Comparison of ENCODE assay signal across 2 cellular contexts in the genomic region with DNA sequence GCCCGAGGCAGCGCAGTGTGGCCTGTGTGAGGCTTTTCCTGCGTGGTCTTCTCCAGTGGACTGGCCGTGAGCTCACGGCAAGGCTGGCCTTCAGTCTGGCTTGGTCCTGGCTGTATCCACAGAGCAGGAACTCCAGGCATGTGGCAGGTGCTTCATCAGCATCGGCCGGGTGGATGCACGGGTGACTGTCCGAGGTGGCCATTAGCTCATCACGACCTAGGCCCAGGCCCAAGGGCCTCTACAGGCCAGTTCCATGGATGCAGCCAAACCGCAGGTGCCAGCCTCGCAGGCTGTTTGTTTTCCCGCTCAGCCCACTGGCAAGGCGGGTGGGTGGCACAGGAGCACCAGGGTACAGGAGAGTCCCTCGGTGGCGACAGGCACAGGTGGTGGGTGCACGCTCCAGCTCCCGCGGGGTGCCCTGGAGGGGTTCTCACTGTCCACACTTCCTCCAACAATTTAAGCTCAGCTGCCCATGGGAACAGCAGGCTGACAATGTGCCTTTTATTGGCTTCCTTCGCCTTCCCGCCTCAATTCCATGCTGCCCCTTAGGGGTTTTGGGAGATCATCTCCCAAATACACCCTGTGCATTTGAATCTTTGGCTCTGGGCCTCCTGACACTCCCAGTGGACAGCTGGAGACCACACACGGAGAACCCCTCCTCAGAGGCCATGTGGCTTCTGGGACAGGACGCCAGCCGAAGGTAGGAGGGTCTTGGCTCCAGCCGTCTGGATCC.
TF ChIP-seq lines count a peak whose summit lies in the region.

No MANE protein-coding gene starts in this region.

TF ChIP-seq in HepG2, 621 proteins besides CTCF, POLR2A, EP300 and RAD21:
- TF ChIP-seq, protein P1, sequence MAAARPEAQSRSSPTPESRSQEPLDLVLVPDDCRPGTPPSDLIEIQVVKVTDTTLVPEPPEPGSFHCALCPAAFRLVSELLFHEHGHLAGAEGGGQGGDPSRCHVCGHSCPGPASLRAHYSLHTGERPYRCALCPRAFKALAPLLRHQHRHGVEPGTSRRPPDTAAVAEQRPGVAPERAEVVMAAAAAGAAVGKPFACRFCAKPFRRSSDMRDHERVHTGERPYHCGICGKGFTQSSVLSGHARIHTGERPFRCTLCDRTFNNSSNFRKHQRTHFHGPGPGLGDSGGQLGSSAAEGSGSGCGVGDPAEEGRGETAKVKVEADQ (CRISPR knock-in tag; IDR thresholded peaks at IDR 0.05; ENCODE audit: borderline replicate concordance) = no peak
- TF ChIP-seq EZH2 (conservative IDR thresholded peaks at IDR 0.05; ENCODE audit: low read depth, low read length) (peak; percentile 70; the same call in 1 of the 2 replicates), ZNF747 (CRISPR knock-in tag; IDR thresholded peaks at IDR 0.05; ENCODE audit: borderline replicate concordance) (no peak), GZF1 (CRISPR knock-in tag; IDR thresholded peaks at IDR 0.05) (no peak), WIZ (CRISPR knock-in tag; IDR thresholded peaks at IDR 0.05) (no peak), ZBTB20 (CRISPR knock-in tag; IDR thresholded peaks at IDR 0.05; ENCODE audit: borderline replicate concordance, low read depth) (no peak)

TF ChIP-seq in K562, 482 proteins besides CTCF, POLR2A, EP300 and RAD21:
- TF ChIP-seq DNMT1 (IDR thresholded peaks at IDR 0.05) (no peak), MAZ (CRISPR knock-in tag; conservative IDR thresholded peaks at IDR 0.05 in 1 of 2, IDR thresholded peaks at IDR 0.05 in 1 of 2) (no peak), KAT2B (IDR thresholded peaks at IDR 0.05; ENCODE audit: low read depth, low read length) (no peak), COPS2 (conservative IDR thresholded peaks at IDR 0.05) (no peak), TEAD1 (CRISPR knock-in tag; IDR thresholded peaks at IDR 0.05) (no peak), RB1 (IDR thresholded peaks at IDR 0.05; ENCODE audit: low read depth) (no peak), MCM5 (IDR thresholded peaks at IDR 0.05; ENCODE audit: low read depth) (no peak), ZNF717 (CRISPR knock-in tag; IDR thresholded peaks at IDR 0.05) (no peak), XRCC5 (IDR thresholded peaks at IDR 0.05; ENCODE audit: low read depth, low read length) (no peak), SOX6 (IDR thresholded peaks at IDR 0.05) (no peak), BACH1 (tag; IDR thresholded peaks at IDR 0.05) (no peak), NFYB (IDR thresholded peaks at IDR 0.05; ENCODE audit: extremely low read depth, insufficient read length) (no peak), ZBED1 (IDR thresholded peaks at IDR 0.05) (no peak), POU5F1 (IDR thresholded peaks at IDR 0.05; ENCODE audit: borderline replicate concordance, low read depth, low read length, partially characterized antibody) (no peak), ZKSCAN8 (CRISPR knock-in tag; IDR thresholded peaks at IDR 0.05) (no peak)
- TF ChIP-seq, protein P2, sequence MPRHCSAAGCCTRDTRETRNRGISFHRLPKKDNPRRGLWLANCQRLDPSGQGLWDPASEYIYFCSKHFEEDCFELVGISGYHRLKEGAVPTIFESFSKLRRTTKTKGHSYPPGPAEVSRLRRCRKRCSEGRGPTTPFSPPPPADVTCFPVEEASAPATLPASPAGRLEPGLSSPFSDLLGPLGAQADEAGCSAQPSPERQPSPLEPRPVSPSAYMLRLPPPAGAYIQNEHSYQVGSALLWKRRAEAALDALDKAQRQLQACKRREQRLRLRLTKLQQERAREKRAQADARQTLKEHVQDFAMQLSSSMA (CRISPR knock-in tag; IDR thresholded peaks at IDR 0.05) = no peak
- TF ChIP-seq, protein P3, sequence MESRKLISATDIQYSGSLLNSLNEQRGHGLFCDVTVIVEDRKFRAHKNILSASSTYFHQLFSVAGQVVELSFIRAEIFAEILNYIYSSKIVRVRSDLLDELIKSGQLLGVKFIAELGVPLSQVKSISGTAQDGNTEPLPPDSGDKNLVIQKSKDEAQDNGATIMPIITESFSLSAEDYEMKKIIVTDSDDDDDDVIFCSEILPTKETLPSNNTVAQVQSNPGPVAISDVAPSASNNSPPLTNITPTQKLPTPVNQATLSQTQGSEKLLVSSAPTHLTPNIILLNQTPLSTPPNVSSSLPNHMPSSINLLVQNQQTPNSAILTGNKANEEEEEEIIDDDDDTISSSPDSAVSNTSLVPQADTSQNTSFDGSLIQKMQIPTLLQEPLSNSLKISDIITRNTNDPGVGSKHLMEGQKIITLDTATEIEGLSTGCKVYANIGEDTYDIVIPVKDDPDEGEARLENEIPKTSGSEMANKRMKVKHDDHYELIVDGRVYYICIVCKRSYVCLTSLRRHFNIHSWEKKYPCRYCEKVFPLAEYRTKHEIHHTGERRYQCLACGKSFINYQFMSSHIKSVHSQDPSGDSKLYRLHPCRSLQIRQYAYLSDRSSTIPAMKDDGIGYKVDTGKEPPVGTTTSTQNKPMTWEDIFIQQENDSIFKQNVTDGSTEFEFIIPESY (CRISPR knock-in tag; IDR thresholded peaks at IDR 0.05) = no peak
- TF ChIP-seq, protein P4, sequence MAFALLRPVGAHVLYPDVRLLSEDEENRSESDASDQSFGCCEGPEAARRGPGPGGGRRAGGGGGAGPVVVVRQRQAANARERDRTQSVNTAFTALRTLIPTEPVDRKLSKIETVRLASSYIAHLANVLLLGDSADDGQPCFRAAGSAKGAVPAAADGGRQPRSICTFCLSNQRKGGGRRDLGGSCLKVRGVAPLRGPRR (CRISPR knock-in tag; IDR thresholded peaks at IDR 0.05) = no peak
